In genomic region chr4:186471441-186471840, GRCh38 we compare ENCODE assay signal across 28 cellular contexts.
DNase-seq lines count a peak whose midpoint lies in the region; ATAC-seq, FAIRE-seq and TF ChIP-seq lines count a peak whose summit lies in the region.
"Had no signal": no experiment of that assay in that cellular context is flagged by ENCODE, and none has a peak within 500 bp of the region (broad histone marks: within the 10 kb centered on the region; RNA-seq: fewer than 3 reads in every experiment).

No MANE protein-coding gene starts in this region.

- H4K8ac ChIP-seq in mesendoderm (ENCODE audit: low read depth, low read length): no peak overlapping the region

- FAIRE-seq in K562 (lab: Jason Lieb, UNC): peak; percentile 29
- FAIRE-seq: D721Med, GM12891, GM19239 had no signal

- TF ChIP-seq CTCF in K562 (IDR thresholded peaks at IDR 0.05 in 2 of 3, conservative IDR thresholded peaks at IDR 0.05 in 1 of 3; ENCODE audit: insufficient read depth in 2 of 3, low read depth in 1 of 3, low read length in 3 of 3): no peak
- no peak for TF ChIP-seq CTCF in hepatocyte (IDR thresholded peaks at IDR 0.05; ENCODE audit: poor library complexity)
- TF ChIP-seq CTCF in progenitor cell of endocrine pancreas (IDR thresholded peaks at IDR 0.05; ENCODE audit: unreplicated experiment): no peak

- POLR2A ChIA-PET in K562 (lab: Yijun Ruan, JAX): interaction anchor here (0.6 kb wide), 1 partner anchor 1771 kb away, joined by 3 read pairs; no protein-coding TSS in a partner anchor

- no peak for TF ChIP-seq POLR2A in K562 (conservative IDR thresholded peaks at IDR 0.05)

- CTCF ChIA-PET in K562 (lab: Yijun Ruan, JAX; ENCODE audit: low intra/inter-chr PET ratio): no interaction called here

- no peak overlapping the region for H3K23ac ChIP-seq in mesendoderm (ENCODE audit: low read length)

- H3K9me3 ChIP-seq in K562 (replicated peaks; ENCODE audit: control insufficient read depth, insufficient read depth, low read depth, low read length): no peaks in the 10 kb centered on the region
- H3K9me3 ChIP-seq in hepatocyte (ENCODE audit: low read depth): no peaks in the 10 kb centered on the region
- H3K9me3 ChIP-seq: BE2C, BLaER1, Caco-2 had no signal

- H3K36me3 ChIP-seq in K562 (ENCODE audit: control insufficient read depth, insufficient read depth, low read length): no peaks in the 10 kb centered on the region; the same call in 2 of the 3 replicates
- no peaks in the 10 kb centered on the region for H3K36me3 ChIP-seq in hepatocyte (replicated peaks; ENCODE audit: insufficient read depth, low read depth)
- no peaks in the 10 kb centered on the region for H3K36me3 ChIP-seq in mesendoderm (ENCODE audit: control insufficient read depth, insufficient read depth, low read length)
- H3K36me3 ChIP-seq: BE2C, BLaER1 had no signal

- peak overlapping the region; percentile 56 for H3K27ac Mint-ChIP-seq in progenitor cell of endocrine pancreas
- H3K27ac Mint-ChIP-seq: CD14-positive monocyte; CD4-positive, alpha-beta memory T cell; CD8-positive, alpha-beta memory T cell had no signal

- H4K5ac ChIP-seq in mesendoderm (ENCODE audit: low read length): no peak overlapping the region

- H2BK5ac ChIP-seq in mesendoderm (ENCODE audit: low read length): no peak overlapping the region

- 38% methylated on average over 3 of the region's 3 CpGs for WGBS in K562 (ENCODE audit: insufficient coverage, low coverage, missing lambda C conversion rate)
- 33% methylated on average over 3 of the region's 3 CpGs for WGBS in hepatocyte (ENCODE audit: low lambda C conversion rate, missing lambda C conversion rate)
- no CpG with 5 or more reads among the region's 3 CpGs for WGBS in mesendoderm (ENCODE audit: extremely low coverage, insufficient coverage, low lambda C conversion rate)

- H3K9me3 Mint-ChIP-seq in progenitor cell of endocrine pancreas (ENCODE audit: low read depth): no peaks in the 10 kb centered on the region
- H3K9me3 Mint-ChIP-seq: CD4-positive, CD25-positive, alpha-beta regulatory T cell had no signal

- H3K27me3 Mint-ChIP-seq in progenitor cell of endocrine pancreas: no peaks in the 10 kb centered on the region
- H3K27me3 Mint-ChIP-seq: CD4-positive, CD25-positive, alpha-beta regulatory T cell had no signal

- no peak for TF ChIP-seq RAD21 in K562 (CRISPR knock-in tag; conservative IDR thresholded peaks at IDR 0.05 in 1 of 2, IDR thresholded peaks at IDR 0.05 in 1 of 2)

- no peak overlapping the region for H3K4me3 Mint-ChIP-seq in progenitor cell of endocrine pancreas (ENCODE audit: low read depth)
- H3K4me3 Mint-ChIP-seq: CD14-positive monocyte; CD4-positive, alpha-beta memory T cell; CD4-positive, CD25-positive, alpha-beta regulatory T cell; CD8-positive, alpha-beta memory T cell had no signal

- H3K36me3 Mint-ChIP-seq in progenitor cell of endocrine pancreas (ENCODE audit: insufficient read depth): no peaks in the 10 kb centered on the region
- H3K36me3 Mint-ChIP-seq: CD14-positive monocyte; CD4-positive, alpha-beta memory T cell; CD4-positive, CD25-positive, alpha-beta regulatory T cell; CD8-positive, alpha-beta memory T cell had no signal

- H3K79me2 ChIP-seq in K562 (ENCODE audit: control insufficient read depth, insufficient read depth, low read length) (no peaks in the 10 kb centered on the region), hepatocyte (no peaks in the 10 kb centered on the region), mesendoderm (ENCODE audit: control insufficient read depth, insufficient read depth, low read length) (no peaks in the 10 kb centered on the region)

- H3K4me3 ChIP-seq in K562: no peak overlapping the region
- no peak overlapping the region for H3K4me3 ChIP-seq in hepatocyte
- H3K4me3 ChIP-seq in mesendoderm (ENCODE audit: low read length): no peak overlapping the region
- H3K4me3 ChIP-seq: BLaER1 had no signal

- H3K4ac ChIP-seq in mesendoderm (ENCODE audit: low read depth, low read length): no peak overlapping the region

- no peak overlapping the region for H2AK5ac ChIP-seq in mesendoderm (ENCODE audit: low read length)

- ATAC-seq in K562 (peak; percentile 33), GM19463 (IDR thresholded peaks at IDR 0.05; ENCODE audit: unreplicated experiment) (no peak)

- H3K4me2 ChIP-seq in K562 (ENCODE audit: insufficient read depth, low read length): no peak overlapping the region
- no peak overlapping the region for H3K4me2 ChIP-seq in hepatocyte
- no peak overlapping the region for H3K4me2 ChIP-seq in mesendoderm (ENCODE audit: low read length)
- H3K4me2 ChIP-seq: BLaER1 had no signal

- H3K4me1 Mint-ChIP-seq in progenitor cell of endocrine pancreas (ENCODE audit: low read depth): peaks cover 15% of the 10 kb centered on the region
- H3K4me1 Mint-ChIP-seq: CD14-positive monocyte; CD4-positive, alpha-beta memory T cell; CD4-positive, CD25-positive, alpha-beta regulatory T cell; CD8-positive, alpha-beta memory T cell had no signal

- no TSS peak for BruUV-seq in K562 (replicated peaks; lab: Mats Ljungman, UMichigan)

- 0 out of 2 replicates have a peak, but pooled peaks have one; percentile 6 for TF ChIP-seq EP300 in K562 (IDR thresholded peaks at IDR 0.05; ENCODE audit: low read length)

- H3K56ac ChIP-seq in mesendoderm (ENCODE audit: low read length): no peak overlapping the region

- DNase-seq in K562 (ENCODE audit: extremely low read depth in 1 of 4, low spot score in 3 of 4): peak in 1 of 4 experiments; percentile 11
- DNase-seq in hepatocyte (ENCODE audit: low spot score): peak; percentile 20
- peak; percentile 70 for DNase-seq in mesendoderm
- no peak for DNase-seq in progenitor cell of endocrine pancreas (ENCODE audit: low spot score, unreplicated experiment)
- no peak for DNase-seq in NCI-H2107 (lab: John Stamatoyannopoulos, UW)
- DNase-seq in DMS114 treated with DMSO at 0.1 percent for 48 hours (lab: John Stamatoyannopoulos, UW; ENCODE audit: unreplicated experiment): no peak
- DNase-seq in head of caudate nucleus: no peak
- DNase-seq: 8988T; ACHN; BE2C; C1 segment of cervical spinal cord; Calu3; CD4-positive, alpha-beta memory T cell; CD4-positive, CD25-positive, alpha-beta regulatory T cell; CD8-positive, alpha-beta memory T cell; DMS153; DMS53; DMS79; DND-41; EL; GF-D8 had no signal

- intact Hi-C loops in K562 (cut with micrococcal nuclease) (no loop called here), head of caudate nucleus (cut with DNase I) (no loop called here)

- no peaks in the 10 kb centered on the region for H3K27me3 ChIP-seq in K562 (ENCODE audit: control insufficient read depth in 2 of 2, insufficient read depth in 2 of 2, low read length in 2 of 2)
- H3K27me3 ChIP-seq in hepatocyte: no peaks in the 10 kb centered on the region
- H3K27me3 ChIP-seq in mesendoderm (ENCODE audit: insufficient read depth, low read length, poor library complexity): no peaks in the 10 kb centered on the region
- H3K27me3 ChIP-seq: BE2C, BLaER1 had no signal

- H4K20me1 ChIP-seq in K562 (replicated peaks; ENCODE audit: control insufficient read depth, insufficient read depth, low read length) (no peaks in the 10 kb centered on the region; the same call in 1 of the 2 replicates), hepatocyte (ENCODE audit: insufficient read depth, poor library complexity, severe bottlenecking) (no peaks in the 10 kb centered on the region)
- H4K20me1 ChIP-seq: BLaER1 had no signal

- H3K9ac ChIP-seq in K562 (ENCODE audit: insufficient read depth in 1 of 2, low read depth in 2 of 2, low read length in 2 of 2) (no peak overlapping the region), mesendoderm (ENCODE audit: low read length) (no peak overlapping the region)
- H3K9ac ChIP-seq: BLaER1 had no signal

- H3K27ac ChIP-seq in K562 (ENCODE audit: extremely low read depth, low read depth, low read length) (no peak overlapping the region), hepatocyte (no peak overlapping the region), mesendoderm (ENCODE audit: low read depth, low read length) (no peak overlapping the region)
- H3K27ac ChIP-seq: BLaER1 had no signal

- H2BK120ac ChIP-seq in mesendoderm (ENCODE audit: low read depth, low read length): no peak overlapping the region

- no peaks in the 10 kb centered on the region for H3K9me1 ChIP-seq in K562 (ENCODE audit: control insufficient read depth, insufficient read depth, low read length)

- H2BK15ac ChIP-seq in mesendoderm (replicated peaks; ENCODE audit: low read depth): no peak overlapping the region

- no peak overlapping the region for H3K18ac ChIP-seq in mesendoderm (ENCODE audit: low read length)

- in situ Hi-C loops in K562 (cut with MboI): no loop called here

- no peak overlapping the region for H2AFZ ChIP-seq in K562 (ENCODE audit: low read depth, low read length)
- no peak overlapping the region for H2AFZ ChIP-seq in hepatocyte

- H3K9me2 ChIP-seq in hepatocyte (replicated peaks; ENCODE audit: insufficient read depth): no peaks in the 10 kb centered on the region

- no peaks in the 10 kb centered on the region for H3K79me1 ChIP-seq in mesendoderm (ENCODE audit: low read length)

- H3K4me1 ChIP-seq in K562 (replicated peaks in 1 of 2; ENCODE audit: control insufficient read depth in 2 of 2, insufficient read depth in 2 of 2, low read length in 2 of 2): no peaks in the 10 kb centered on the region; a peak in 1 of 5 replicates
- no peaks in the 10 kb centered on the region for H3K4me1 ChIP-seq in hepatocyte (ENCODE audit: insufficient read depth)
- H3K4me1 ChIP-seq in mesendoderm (ENCODE audit: control insufficient read depth, low read depth, low read length): no peaks in the 10 kb centered on the region
- H3K4me1 ChIP-seq: BE2C, BLaER1, Caco-2 had no signal

Comparison
In these comparisons a context has a peak if more than half of its experiments do, and no peak if none do; other contexts are left out.
1. DNase-seq: peak in hepatocyte (single experiment) and mesendoderm (single experiment); none in progenitor cell of endocrine pancreas (single experiment), NCI-H2107 (single experiment), DMS114 treated with DMSO at 0.1 percent for 48 hours (single experiment) and head of caudate nucleus (0 of 42).